In genomic region chr17:68693466-68693865, GRCh38 we compare ENCODE assay signal across 23 cellular contexts.
"Had no signal": no experiment of that assay in that cellular context is flagged by ENCODE, and none has a peak within 500 bp of the region (broad histone marks: within the 10 kb centered on the region; RNA-seq: fewer than 3 reads in every experiment).

No MANE protein-coding gene starts in this region.

- H3K4me3 ChIP-seq: heart left ventricle, left ventricle myocardium inferior, pancreas, prostate gland, sigmoid colon, suprapubic skin, thoracic aorta, tibial artery, upper lobe of right lung had no signal

- H3K27ac ChIP-seq: heart left ventricle, left ventricle myocardium inferior, pancreas, prostate gland, sigmoid colon, suprapubic skin, thoracic aorta, tibial artery, upper lobe of right lung had no signal

- H3K36me3 ChIP-seq: heart left ventricle, left ventricle myocardium inferior, pancreas, prostate gland, sigmoid colon, suprapubic skin, thoracic aorta, tibial artery, upper lobe of right lung had no signal

- H3K9me3 ChIP-seq: heart left ventricle, left ventricle myocardium inferior, pancreas, prostate gland, sigmoid colon, suprapubic skin, thoracic aorta, tibial artery, upper lobe of right lung had no signal

- H3K4me1 ChIP-seq: left ventricle myocardium inferior, pancreas, prostate gland, sigmoid colon, tibial artery had no signal

- DNase-seq: heart left ventricle; hypothalamus; islet precursor cell; left ventricle myocardium inferior; naive thymus-derived CD4-positive, alpha-beta T cell; pancreas; posterior cingulate gyrus; retina; right cardiac atrium; sigmoid colon; stimulated activated CD4-positive, alpha-beta T cell treated with anti-CD3 and anti-CD28 coated beads, Interleukin-12 subunit alpha, Interleukin-12 subunit beta, amount 100 ng/mL, for 4 hours; stimulated activated CD4-positive, alpha-beta T cell treated with anti-CD3 and anti-CD28 coated beads, Interleukin-15, amount 100 ng/mL, for 24 hours; stimulated activated CD4-positive, alpha-beta T cell treated with anti-CD3 and anti-CD28 coated beads, Interleukin-2, amount 100 ng/mL, for 24 hours; stimulated activated CD4-positive, alpha-beta T cell treated with anti-CD3 and anti-CD28 coated beads, Interleukin-4, amount 100 ng/mL, for 24 hours; stimulated activated naive CD4-positive, alpha-beta T cell; tibial artery; trophoblast cell; upper lobe of right lung had no signal

- H3K27me3 ChIP-seq: heart left ventricle, pancreas, sigmoid colon, suprapubic skin, tibial artery, upper lobe of right lung had no signal

- ATAC-seq: heart left ventricle; naive thymus-derived CD4-positive, alpha-beta T cell; natural killer cell treated with Interleukin-12 subunit alpha and Interleukin-12 subunit beta and Interleukin-15 and Interleukin-18, amount 100 ng/mL, for 72 hours; pancreas; right cardiac atrium; stimulated activated effector memory CD8-positive, alpha-beta T cell treated with anti-CD3 and anti-CD28 coated beads, Interleukin-12 subunit alpha, Interleukin-12 subunit beta, amount 100 ng/mL, for 72 hours; upper lobe of right lung had no signal
